1 cellular context compared by ENCODE assay signal in the genomic region with DNA sequence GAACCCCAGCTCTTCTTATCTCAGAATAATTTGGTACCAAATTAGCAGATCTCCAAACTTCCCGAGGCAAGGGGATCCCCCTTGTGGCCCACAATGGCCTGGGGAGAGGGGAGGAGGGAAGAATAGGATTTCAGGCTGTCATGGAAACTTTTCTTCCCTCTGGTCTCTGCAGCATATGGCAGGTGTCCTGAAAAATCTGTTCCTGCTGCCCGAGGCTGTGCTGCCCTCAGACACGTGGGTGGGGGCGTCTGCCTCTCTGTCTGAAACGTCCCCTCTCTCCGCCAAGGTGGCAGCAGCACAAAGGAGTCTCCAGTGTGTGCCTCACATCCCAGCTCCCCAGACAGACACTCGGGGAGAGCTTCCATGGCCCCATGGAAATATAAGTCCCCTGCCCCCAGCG.
TF ChIP-seq lines count a peak whose summit lies in the region.

No MANE protein-coding gene starts in this region.

TF ChIP-seq in GM23338, 12 proteins besides CTCF, POLR2A, EP300 and RAD21 (continued from another document):
- TF ChIP-seq, protein P1, sequence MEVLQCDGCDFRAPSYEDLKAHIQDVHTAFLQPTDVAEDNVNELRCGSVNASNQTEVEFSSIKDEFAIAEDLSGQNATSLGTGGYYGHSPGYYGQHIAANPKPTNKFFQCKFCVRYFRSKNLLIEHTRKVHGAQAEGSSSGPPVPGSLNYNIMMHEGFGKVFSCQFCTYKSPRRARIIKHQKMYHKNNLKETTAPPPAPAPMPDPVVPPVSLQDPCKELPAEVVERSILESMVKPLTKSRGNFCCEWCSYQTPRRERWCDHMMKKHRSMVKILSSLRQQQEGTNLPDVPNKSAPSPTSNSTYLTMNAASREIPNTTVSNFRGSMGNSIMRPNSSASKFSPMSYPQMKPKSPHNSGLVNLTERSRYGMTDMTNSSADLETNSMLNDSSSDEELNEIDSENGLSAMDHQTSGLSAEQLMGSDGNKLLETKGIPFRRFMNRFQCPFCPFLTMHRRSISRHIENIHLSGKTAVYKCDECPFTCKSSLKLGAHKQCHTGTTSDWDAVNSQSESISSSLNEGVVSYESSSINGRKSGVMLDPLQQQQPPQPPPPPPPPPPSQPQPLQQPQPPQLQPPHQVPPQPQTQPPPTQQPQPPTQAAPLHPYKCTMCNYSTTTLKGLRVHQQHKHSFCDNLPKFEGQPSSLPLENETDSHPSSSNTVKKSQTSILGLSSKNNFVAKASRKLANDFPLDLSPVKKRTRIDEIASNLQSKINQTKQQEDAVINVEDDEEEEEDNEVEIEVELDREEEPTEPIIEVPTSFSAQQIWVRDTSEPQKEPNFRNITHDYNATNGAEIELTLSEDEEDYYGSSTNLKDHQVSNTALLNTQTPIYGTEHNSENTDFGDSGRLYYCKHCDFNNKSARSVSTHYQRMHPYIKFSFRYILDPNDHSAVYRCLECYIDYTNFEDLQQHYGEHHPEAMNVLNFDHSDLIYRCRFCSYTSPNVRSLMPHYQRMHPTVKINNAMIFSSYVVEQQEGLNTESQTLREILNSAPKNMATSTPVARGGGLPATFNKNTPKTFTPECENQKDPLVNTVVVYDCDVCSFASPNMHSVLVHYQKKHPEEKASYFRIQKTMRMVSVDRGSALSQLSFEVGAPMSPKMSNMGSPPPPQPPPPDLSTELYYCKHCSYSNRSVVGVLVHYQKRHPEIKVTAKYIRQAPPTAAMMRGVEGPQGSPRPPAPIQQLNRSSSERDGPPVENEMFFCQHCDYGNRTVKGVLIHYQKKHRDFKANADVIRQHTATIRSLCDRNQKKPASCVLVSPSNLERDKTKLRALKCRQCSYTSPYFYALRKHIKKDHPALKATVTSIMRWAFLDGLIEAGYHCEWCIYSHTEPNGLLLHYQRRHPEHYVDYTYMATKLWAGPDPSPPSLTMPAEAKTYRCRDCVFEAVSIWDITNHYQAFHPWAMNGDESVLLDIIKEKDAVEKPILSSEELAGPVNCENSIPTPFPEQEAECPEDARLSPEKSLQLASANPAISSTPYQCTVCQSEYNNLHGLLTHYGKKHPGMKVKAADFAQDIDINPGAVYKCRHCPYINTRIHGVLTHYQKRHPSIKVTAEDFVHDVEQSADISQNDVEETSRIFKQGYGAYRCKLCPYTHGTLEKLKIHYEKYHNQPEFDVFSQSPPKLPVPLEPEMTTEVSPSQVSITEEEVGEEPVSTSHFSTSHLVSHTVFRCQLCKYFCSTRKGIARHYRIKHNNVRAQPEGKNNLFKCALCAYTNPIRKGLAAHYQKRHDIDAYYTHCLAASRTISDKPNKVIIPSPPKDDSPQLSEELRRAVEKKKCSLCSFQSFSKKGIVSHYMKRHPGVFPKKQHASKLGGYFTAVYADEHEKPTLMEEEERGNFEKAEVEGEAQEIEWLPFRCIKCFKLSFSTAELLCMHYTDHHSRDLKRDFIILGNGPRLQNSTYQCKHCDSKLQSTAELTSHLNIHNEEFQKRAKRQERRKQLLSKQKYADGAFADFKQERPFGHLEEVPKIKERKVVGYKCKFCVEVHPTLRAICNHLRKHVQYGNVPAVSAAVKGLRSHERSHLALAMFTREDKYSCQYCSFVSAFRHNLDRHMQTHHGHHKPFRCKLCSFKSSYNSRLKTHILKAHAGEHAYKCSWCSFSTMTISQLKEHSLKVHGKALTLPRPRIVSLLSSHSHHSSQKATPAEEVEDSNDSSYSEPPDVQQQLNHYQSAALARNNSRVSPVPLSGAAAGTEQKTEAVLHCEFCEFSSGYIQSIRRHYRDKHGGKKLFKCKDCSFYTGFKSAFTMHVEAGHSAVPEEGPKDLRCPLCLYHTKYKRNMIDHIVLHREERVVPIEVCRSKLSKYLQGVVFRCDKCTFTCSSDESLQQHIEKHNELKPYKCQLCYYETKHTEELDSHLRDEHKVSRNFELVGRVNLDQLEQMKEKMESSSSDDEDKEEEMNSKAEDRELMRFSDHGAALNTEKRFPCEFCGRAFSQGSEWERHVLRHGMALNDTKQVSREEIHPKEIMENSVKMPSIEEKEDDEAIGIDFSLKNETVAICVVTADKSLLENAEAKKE (CRISPR knock-in tag; IDR thresholded peaks at IDR 0.05), result no peak
